In genomic region chr17:81511800-81512559, GRCh38 we compare ENCODE assay signal across 1 cellular context.
TF ChIP-seq lines count a peak whose summit lies in the region.

No MANE protein-coding gene starts in this region.

TF ChIP-seq in HepG2, 621 proteins besides CTCF, POLR2A, EP300 and RAD21 (continued from another document and continues in another):
- TF ChIP-seq NFAT5 (CRISPR knock-in tag; IDR thresholded peaks at IDR 0.05) (no peak), TMF1 (CRISPR knock-in tag; IDR thresholded peaks at IDR 0.05; ENCODE audit: low read depth) (peak; percentile 46; the same call in 1 of the 2 replicates), ZNF879 (CRISPR knock-in tag; IDR thresholded peaks at IDR 0.05) (no peak), KDM2A (CRISPR knock-in tag; IDR thresholded peaks at IDR 0.05; ENCODE audit: borderline replicate concordance, low read depth) (no peak), FOXP4 (CRISPR knock-in tag; IDR thresholded peaks at IDR 0.05) (no peak), NFE2L2 (IDR thresholded peaks at IDR 0.05; ENCODE audit: low read length) (no peak), ZNF142 (CRISPR knock-in tag; IDR thresholded peaks at IDR 0.05) (no peak; the same call in 1 of the 2 replicates), WIZ (CRISPR knock-in tag; IDR thresholded peaks at IDR 0.05) (0 out of 2 replicates have a peak, but pooled peaks have one; percentile 73), BCL3 (CRISPR knock-in tag; IDR thresholded peaks at IDR 0.05) (no peak; the same call in 1 of the 2 replicates), POGZ (CRISPR knock-in tag; IDR thresholded peaks at IDR 0.05) (no peak; the same call in 1 of the 2 replicates), ZNF703 (CRISPR knock-in tag; IDR thresholded peaks at IDR 0.05; ENCODE audit: borderline replicate concordance) (no peak), ZBTB33 (CRISPR knock-in tag; IDR thresholded peaks at IDR 0.05) (no peak), ZNF746 (CRISPR knock-in tag; IDR thresholded peaks at IDR 0.05) (no peak; the same call in 1 of the 2 replicates), ZBTB8A (CRISPR knock-in tag; IDR thresholded peaks at IDR 0.05; ENCODE audit: borderline replicate concordance, low read depth) (0 out of 2 replicates have a peak, but pooled peaks have one; percentile 18), SNAPC2 (CRISPR knock-in tag; IDR thresholded peaks at IDR 0.05) (no peak), DBP (CRISPR knock-in tag; IDR thresholded peaks at IDR 0.05; ENCODE audit: not compliant biosample characterization) (peak; percentile 11), ZUFSP (CRISPR knock-in tag; IDR thresholded peaks at IDR 0.05; ENCODE audit: borderline replicate concordance) (no peak), TEAD3 (CRISPR knock-in tag; optimal IDR thresholded peaks at IDR 0.05; ENCODE audit: borderline replicate concordance) (no peak), ZNF589 (CRISPR knock-in tag; conservative IDR thresholded peaks at IDR 0.05) (peak; percentile 76; the same call in 1 of the 2 replicates), GPBP1L1 (CRISPR knock-in tag; IDR thresholded peaks at IDR 0.05) (no peak), FOXA3 (CRISPR knock-in tag; IDR thresholded peaks at IDR 0.05) (no peak), ZNF546 (CRISPR knock-in tag; conservative IDR thresholded peaks at IDR 0.05) (peak; percentile 94; the same call in 1 of the 2 replicates), NR3C1 (CRISPR knock-in tag; IDR thresholded peaks at IDR 0.05) (no peak), DRAP1 (CRISPR knock-in tag; IDR thresholded peaks at IDR 0.05) (no peak), E2F2 (CRISPR knock-in tag; IDR thresholded peaks at IDR 0.05; ENCODE audit: borderline replicate concordance) (no peak), ZNF549 (CRISPR knock-in tag; IDR thresholded peaks at IDR 0.05) (no peak), KAT7 (CRISPR knock-in tag; IDR thresholded peaks at IDR 0.05; ENCODE audit: borderline replicate concordance) (no peak; the same call in 1 of the 2 replicates), POLR2G (IDR thresholded peaks at IDR 0.05; ENCODE audit: low read depth, low read length) (peak; percentile 54), FOXC1 (CRISPR knock-in tag; IDR thresholded peaks at IDR 0.05; ENCODE audit: borderline replicate concordance) (no peak), RBAK (CRISPR knock-in tag; IDR thresholded peaks at IDR 0.05) (no peak), NCOA1 (CRISPR knock-in tag; IDR thresholded peaks at IDR 0.05) (peak; percentile 88; the same call in 1 of the 2 replicates), RARG (CRISPR knock-in tag; IDR thresholded peaks at IDR 0.05; ENCODE audit: low read depth) (no peak), ZFY (CRISPR knock-in tag; IDR thresholded peaks at IDR 0.05) (no peak)
